In the genomic region with DNA sequence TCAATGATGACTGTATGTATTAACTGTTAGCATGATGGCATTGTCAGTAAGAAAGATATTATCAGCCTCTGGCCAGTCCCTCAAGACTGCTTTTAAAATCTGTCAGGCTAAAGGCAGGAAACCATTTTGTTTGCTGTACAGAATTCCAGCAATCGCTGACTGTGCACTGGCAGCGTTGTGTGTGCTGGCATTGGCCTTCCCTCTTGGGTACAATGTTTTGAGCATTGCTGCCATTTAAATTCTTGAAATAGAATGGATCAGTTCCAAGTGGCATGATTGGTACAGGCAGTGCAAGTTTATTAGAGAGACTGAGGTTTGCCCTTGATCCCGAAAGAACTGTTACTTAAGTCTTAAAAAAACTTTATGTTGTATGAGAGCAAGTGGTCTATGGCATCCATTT, we compare ENCODE assay signal across 15 cellular contexts.
"Had no signal": no experiment of that assay in that cellular context is flagged by ENCODE, and none has a peak within 500 bp of the region (broad histone marks: within the 10 kb centered on the region; RNA-seq: fewer than 3 reads in every experiment).

No MANE protein-coding gene starts in this region.

- ATAC-seq: effector memory CD8-positive, alpha-beta T cell; sciatic nerve had no signal

- H3K27me3 ChIP-seq: esophagus muscularis mucosa, gastrocnemius medialis had no signal

- H3K36me3 ChIP-seq: esophagus muscularis mucosa, gastrocnemius medialis had no signal

- H3K9me3 ChIP-seq: gastrocnemius medialis had no signal

- H3K27ac ChIP-seq: epithelial cell of prostate, esophagus muscularis mucosa, gastrocnemius medialis, psoas muscle had no signal

- DNase-seq: effector memory CD8-positive, alpha-beta T cell; gastrocnemius medialis; kidney; left cardiac atrium; mesendoderm; naive B cell; psoas muscle; retina; small intestine; stimulated activated CD4-positive, alpha-beta T cell treated with anti-CD3 and anti-CD28 coated beads, Interleukin-12 subunit alpha, Interleukin-12 subunit beta, amount 100 ng/mL, for 4 hours; stimulated activated naive CD4-positive, alpha-beta T cell treated with Interleukin-2 at 50 U/mL for 16 hours; trophoblast cell had no signal

- H3K4me3 ChIP-seq: esophagus muscularis mucosa, gastrocnemius medialis, psoas muscle had no signal

- H3K4me1 ChIP-seq: esophagus muscularis mucosa had no signal
